ENCODE assay signal across 17 cellular contexts in genomic region chr12:117967512-117967911, GRCh38. TPM values are rescaled to one million over a fixed set of nuclear protein-coding genes. Genes with fewer than 3 reads are reported as not detected.
DNase-seq lines count a peak whose midpoint lies in the region; TF ChIP-seq lines count a peak whose summit lies in the region.
"Had no signal": no experiment of that assay in that cellular context is flagged by ENCODE, and none has a peak within 500 bp of the region (broad histone marks: within the 10 kb centered on the region; RNA-seq: fewer than 3 reads in every experiment).

No MANE protein-coding gene starts in this region.

- H3K9me3 Mint-ChIP-seq in activated T-cell treated with anti-CD3 and anti-CD28 coated beads, Interleukin-2, amount 50 U/mL, for 24 hours, result peaks cover 15% of the 10 kb centered on the region
- peaks cover 18% of the 10 kb centered on the region for H3K9me3 Mint-ChIP-seq in endodermal cell

- no peak for TF ChIP-seq EP300 in sigmoid colon (IDR thresholded peaks at IDR 0.05)

- H3K36me3 ChIP-seq in endodermal cell (ENCODE audit: control insufficient read depth, insufficient read depth, low read length) (no peaks in the 10 kb centered on the region), sigmoid colon (no peaks in the 10 kb centered on the region), esophagus squamous epithelium (no peaks in the 10 kb centered on the region)
- H3K36me3 ChIP-seq: right atrium auricular region, vagina had no signal

- TF ChIP-seq POLR2A in sigmoid colon (IDR thresholded peaks at IDR 0.05) (no peak), esophagus squamous epithelium (IDR thresholded peaks at IDR 0.05) (no peak)

- H3K27ac ChIP-seq in endodermal cell (ENCODE audit: low read depth, low read length) (no peak overlapping the region), sigmoid colon (no peak overlapping the region), esophagus squamous epithelium (no peak overlapping the region)
- H3K27ac ChIP-seq: right atrium auricular region, vagina had no signal

- 23 to 66% methylated on average over 2 to 12 of the region's 12 CpGs for WGBS in endodermal cell (ENCODE audit: insufficient coverage in 1 of 2, insufficient read length in 1 of 2), 2 experiments
- 36 to 68% methylated on average over 12 of the region's 12 CpGs for WGBS in sigmoid colon, 2 donors
- WGBS in esophagus squamous epithelium, 2 donors, result 25 to 34% methylated on average over 10 to 12 of the region's 12 CpGs

- TF ChIP-seq CTCF in endodermal cell (conservative IDR thresholded peaks at IDR 0.05) (no peak), sigmoid colon (IDR thresholded peaks at IDR 0.05) (no peak), esophagus squamous epithelium (IDR thresholded peaks at IDR 0.05) (no peak)

- H3K27ac Mint-ChIP-seq in activated T-cell treated with anti-CD3 and anti-CD28 coated beads, Interleukin-2, amount 50 U/mL, for 24 hours, result no peak overlapping the region
- H3K27ac Mint-ChIP-seq in endodermal cell, result no peak overlapping the region
- H3K27ac Mint-ChIP-seq: mesothelial cell of epicardium had no signal

- peak overlapping the region; percentile 22 for H3K4me3 Mint-ChIP-seq in activated T-cell treated with anti-CD3 and anti-CD28 coated beads, Interleukin-2, amount 50 U/mL, for 24 hours
- H3K4me3 Mint-ChIP-seq in endodermal cell, result peak overlapping the region; percentile 75

- no peak for DNase-seq in activated T-cell treated with anti-CD3 and anti-CD28 coated beads, Interleukin-2, amount 50 U/mL, for 24 hours
- no peak for DNase-seq in activated T-cell treated with anti-CD3 and anti-CD28 coated beads, Interleukin-2, amount 50 U/mL, for 1 hour
- DNase-seq in NCI-H748 (lab: John Stamatoyannopoulos, UW; ENCODE audit: unreplicated experiment), result peak; percentile 71
- peak; percentile 55 for DNase-seq in endodermal cell
- peak; percentile 28 for DNase-seq in sigmoid colon
- no peak for DNase-seq in esophagus squamous epithelium (lab: John Stamatoyannopoulos, UW)
- DNase-seq in SKM-1 (lab: John Stamatoyannopoulos, UW; ENCODE audit: unreplicated experiment), result no peak
- no peak for DNase-seq in GF-D8 (lab: John Stamatoyannopoulos, UW)
- DNase-seq: activated CD8-positive, alpha-beta memory T cell treated with anti-CD3 and anti-CD28 coated beads, Interleukin-2, amount 50 U/mL, for 4 hours; EL; NCI-H524; SIG-M5; stimulated activated CD4-positive, alpha-beta T cell treated with anti-CD3 and anti-CD28 coated beads, Interleukin-4, amount 100 ng/mL, for 4 hours; stimulated activated naive CD4-positive, alpha-beta T cell treated with Interleukin-2 at 50 U/mL for 16 hours had no signal

- peaks cover 17% of the 10 kb centered on the region for H3K9me3 ChIP-seq in endodermal cell (ENCODE audit: control insufficient read depth, low read length)
- peaks cover 0 to 10% (median 1%) of the 10 kb centered on the region in 4 donors for H3K9me3 ChIP-seq in sigmoid colon
- H3K9me3 ChIP-seq in esophagus squamous epithelium, result peaks cover 0 to 7% (median 4%) of the 10 kb centered on the region in 3 donors

- H3K4me3 ChIP-seq in endodermal cell (ENCODE audit: low read length) (peak overlapping the region; percentile 85), sigmoid colon (no peak overlapping the region), esophagus squamous epithelium (no peak overlapping the region)
- H3K4me3 ChIP-seq: right atrium auricular region, vagina had no signal

- H3K27me3 Mint-ChIP-seq in activated T-cell treated with anti-CD3 and anti-CD28 coated beads, Interleukin-2, amount 50 U/mL, for 24 hours, result peaks cover 83% of the 10 kb centered on the region
- peaks cover 60% of the 10 kb centered on the region for H3K27me3 Mint-ChIP-seq in endodermal cell (ENCODE audit: insufficient read depth)

- intact Hi-C loops in sigmoid colon (cut with DNase I), result no loop called here
- intact Hi-C loops in esophagus squamous epithelium (cut with DNase I), result no loop called here

- H3K4me1 ChIP-seq in endodermal cell (ENCODE audit: control insufficient read depth, insufficient read depth, low read length), result no peaks in the 10 kb centered on the region
- peaks cover 0 to 8% (median 7%) of the 10 kb centered on the region in 4 donors for H3K4me1 ChIP-seq in sigmoid colon
- peaks cover 0 to 17% (median 4%) of the 10 kb centered on the region in 3 donors for H3K4me1 ChIP-seq in esophagus squamous epithelium
- H3K4me1 ChIP-seq: vagina had no signal

- no peak overlapping the region for H3K9ac ChIP-seq in endodermal cell (ENCODE audit: extremely low read depth, low read length, poor library complexity, severe bottlenecking)

- peaks cover 8% of the 10 kb centered on the region for H3K4me1 Mint-ChIP-seq in activated T-cell treated with anti-CD3 and anti-CD28 coated beads, Interleukin-2, amount 50 U/mL, for 24 hours (ENCODE audit: low read depth)
- H3K4me1 Mint-ChIP-seq in endodermal cell, result peaks cover 3% of the 10 kb centered on the region

- H3K36me3 Mint-ChIP-seq in activated T-cell treated with anti-CD3 and anti-CD28 coated beads, Interleukin-2, amount 50 U/mL, for 24 hours (ENCODE audit: low read depth), result peaks cover 3% of the 10 kb centered on the region
- peaks cover 3% of the 10 kb centered on the region for H3K36me3 Mint-ChIP-seq in endodermal cell (ENCODE audit: low read depth)

- H3K27me3 ChIP-seq in endodermal cell (ENCODE audit: control insufficient read depth, insufficient read depth, low read length, poor library complexity, severe bottlenecking) (peaks cover 36% of the 10 kb centered on the region), sigmoid colon (peaks cover 6 to 41% (median 29%) of the 10 kb centered on the region in 3 donors), esophagus squamous epithelium (peaks cover 0 to 62% (median 2%) of the 10 kb centered on the region in 4 donors)
- H3K27me3 ChIP-seq: vagina had no signal

RNA-seq across cellular contexts. Expression of gene KSR2, which starts 1.3 kb away (rescaled TPM):
- total RNA-seq in endodermal cell (1 to 10 TPM; 1.1 to 2.0 TPM), sigmoid colon (1 to 10 TPM in 1 of 4 donors, under 1 TPM in 3; under 0.01 to 1.1 (median 0.38) TPM), esophagus squamous epithelium (under 1 TPM; under 0.01 to 0.13 (median 0.03) TPM)
- polyA plus RNA-seq in endodermal cell (2013, experiment 1 of 2), result 0.43 TPM
- 0.41 TPM for polyA plus RNA-seq in endodermal cell (2013, experiment 2 of 2)
- under 1 TPM; under 0.01 to 0.58 (median 0.46) TPM for polyA plus RNA-seq in sigmoid colon

RNA-seq across cellular contexts. Expression of gene RFC5, which starts 49.0 kb away (rescaled TPM):
- total RNA-seq in endodermal cell, result 10 to 100 TPM; 32.2 to 46.2 TPM
- 56.0 TPM for polyA plus RNA-seq in endodermal cell (2013, experiment 1 of 2)
- 48.0 TPM for polyA plus RNA-seq in endodermal cell (2013, experiment 2 of 2)
- total RNA-seq in sigmoid colon, result 10 to 100 TPM in 2 of 4 donors, 1 to 10 TPM in 2; 6.9 to 12.7 (median 9.7) TPM
- 10 to 100 TPM in 2 of 3 donors, 1 to 10 TPM in 1; 9.5 to 15.1 (median 12.0) TPM for polyA plus RNA-seq in sigmoid colon
- 10 to 100 TPM; 11.5 to 32.2 (median 19.1) TPM for total RNA-seq in esophagus squamous epithelium

Comparison
In these comparisons a context has a peak if more than half of its experiments do, and no peak if none do; other contexts are left out.
1. DNase-seq: peak in NCI-H748 (single experiment), endodermal cell (single experiment) and sigmoid colon (single experiment); none in activated T-cell treated with anti-CD3 and anti-CD28 coated beads, Interleukin-2, amount 50 U/mL, for 24 hours (single experiment), activated T-cell treated with anti-CD3 and anti-CD28 coated beads, Interleukin-2, amount 50 U/mL, for 1 hour (single experiment), esophagus squamous epithelium (single experiment), SKM-1 (single experiment) and GF-D8 (single experiment).